In genomic region chr10:101063548-101064414, GRCh38 we compare ENCODE assay signal across 11 cellular contexts. TPM values are rescaled to one million over a fixed set of nuclear protein-coding genes. Genes with fewer than 3 reads are reported as not detected.
DNase-seq lines count a peak whose midpoint lies in the region; ATAC-seq and TF ChIP-seq lines count a peak whose summit lies in the region.
"Had no signal": no experiment of that assay in that cellular context is flagged by ENCODE, and none has a peak within 500 bp of the region (broad histone marks: within the 10 kb centered on the region; RNA-seq: fewer than 3 reads in every experiment).

No MANE protein-coding gene starts in this region.

- H3K36me3 ChIP-seq in A673 (ENCODE audit: insufficient read depth, low read length, poor library complexity, severe bottlenecking) (no peaks in the 10 kb centered on the region), SJCRH30 (no peaks in the 10 kb centered on the region), mesenchymal stem cell (ENCODE audit: control insufficient read depth in 1 of 2, insufficient read depth in 2 of 2, low read depth in 1 of 2, low read length in 2 of 2) (no peaks in the 10 kb centered on the region), thyroid gland (no peaks in the 10 kb centered on the region)

- peak overlapping the region; percentile 33 to 50 for H2BK12ac ChIP-seq in mesenchymal stem cell (ENCODE audit: low read length in 2 of 2)

- H3K79me1 ChIP-seq in mesenchymal stem cell (replicated peaks; ENCODE audit: low read length, poor library complexity, severe bottlenecking) = peaks cover 6% of the 10 kb centered on the region

- no peak overlapping the region for H2AK5ac ChIP-seq in mesenchymal stem cell (ENCODE audit: low read length, severe bottlenecking)

- no peak overlapping the region for H3K4me3 Mint-ChIP-seq in activated CD4-positive, alpha-beta T cell treated with anti-CD3 and anti-CD28 coated beads, Interleukin-2, amount 10 ng/mL, durations not matched to agents 7 days and 5 days

- no peak overlapping the region for H2AFZ ChIP-seq in mesenchymal stem cell (ENCODE audit: low read depth, low read length)

- no peak overlapping the region for H4K91ac ChIP-seq in mesenchymal stem cell (ENCODE audit: low read length)

- H2BK5ac ChIP-seq in mesenchymal stem cell (ENCODE audit: low read depth, low read length, poor library complexity, severe bottlenecking) = no peak overlapping the region

- peak overlapping the region in 1 of 2 experiments; percentile 49 for H3K14ac ChIP-seq in mesenchymal stem cell (ENCODE audit: low read length in 2 of 2)

- H3K4me3 ChIP-seq in A673 (ENCODE audit: low read depth, low read length, poor library complexity, severe bottlenecking) (peak overlapping the region; percentile 73), SJCRH30 (peak overlapping the region; percentile 95), mesenchymal stem cell (ENCODE audit: insufficient read depth in 1 of 2, low read depth in 1 of 2, low read length in 2 of 2) (peak overlapping the region in 1 of 2 experiments; percentile 90), thyroid gland (replicated peaks in 1 of 3) (no peak overlapping the region)

- no peaks in the 10 kb centered on the region for H3K9me3 Mint-ChIP-seq in activated CD4-positive, alpha-beta T cell treated with anti-CD3 and anti-CD28 coated beads, Interleukin-2, amount 10 ng/mL, durations not matched to agents 7 days and 5 days
- H3K9me3 Mint-ChIP-seq: activated naive CD8-positive, alpha-beta T cell treated with anti-CD3 and anti-CD28 coated beads, Interleukin-2, amount 10 ng/mL, durations not matched to agents 7 days and 5 days had no signal

- TF ChIP-seq POLR2A in thyroid gland (IDR thresholded peaks at IDR 0.05) = no peak

- no peak overlapping the region for H2BK120ac ChIP-seq in mesenchymal stem cell (ENCODE audit: low read depth, low read length)

- H3K27me3 Mint-ChIP-seq in activated CD4-positive, alpha-beta T cell treated with anti-CD3 and anti-CD28 coated beads, Interleukin-2, amount 10 ng/mL, durations not matched to agents 7 days and 5 days = peaks cover 49% of the 10 kb centered on the region

- H2BK15ac ChIP-seq in mesenchymal stem cell (ENCODE audit: low read depth, poor library complexity, severe bottlenecking) = no peak overlapping the region

- peaks cover 63% of the 10 kb centered on the region for H3K4me1 ChIP-seq in A673 (ENCODE audit: insufficient read depth, low read length, poor library complexity, severe bottlenecking)
- H3K4me1 ChIP-seq in SJCRH30 = peaks cover 19% of the 10 kb centered on the region
- peaks cover 41% of the 10 kb centered on the region for H3K4me1 ChIP-seq in mesenchymal stem cell (ENCODE audit: control insufficient read depth, insufficient read depth, low read depth, low read length)
- peaks cover 41 to 54% of the 10 kb centered on the region in 2 donors for H3K4me1 ChIP-seq in thyroid gland

- intact Hi-C loops in A673 (cut with micrococcal nuclease; ENCODE audit: unreplicated experiment) = loop anchor here (5.0 kb wide), 1 partner anchor 66 kb away; the partner anchor contains the start of gene LZTS2
- intact Hi-C loops in thyroid gland (cut with DNase I) = no loop called here

- H3K18ac ChIP-seq in mesenchymal stem cell (ENCODE audit: low read depth in 1 of 2, low read length in 2 of 2) = peak overlapping the region in 1 of 2 experiments; percentile 91

- no TSS peak for BruUV-seq in A673 (replicated peaks; lab: Mats Ljungman, UMichigan)

- peak; percentile 93 for DNase-seq in A673 (ENCODE audit: low spot score)
- peak; percentile 77 for DNase-seq in GDM1 (lab: John Stamatoyannopoulos, UW)
- DNase-seq in SJCRH30 = peak; percentile 31 to 47
- no peak for DNase-seq in mesenchymal stem cell
- DNase-seq in activated CD4-positive, alpha-beta T cell treated with anti-CD3 and anti-CD28 coated beads, Interleukin-2, amount 10 ng/mL, durations not matched to agents 7 days and 5 days = no peak
- DNase-seq in kidney glomerular epithelial cell (lab: John Stamatoyannopoulos, UW) = no peak
- DNase-seq in thyroid gland = no peak
- DNase-seq: activated CD4-positive, alpha-beta T cell treated with anti-CD3 and anti-CD28 coated beads for 4 hours; activated naive CD8-positive, alpha-beta T cell treated with anti-CD3 and anti-CD28 coated beads, Interleukin-2, amount 10 ng/mL, durations not matched to agents 7 days and 5 days; effector CD8-positive, alpha-beta T cell had no signal

- H3K27ac Mint-ChIP-seq in activated CD4-positive, alpha-beta T cell treated with anti-CD3 and anti-CD28 coated beads, Interleukin-2, amount 10 ng/mL, durations not matched to agents 7 days and 5 days = no peak overlapping the region
- H3K27ac Mint-ChIP-seq: activated naive CD8-positive, alpha-beta T cell treated with anti-CD3 and anti-CD28 coated beads, Interleukin-2, amount 10 ng/mL, durations not matched to agents 7 days and 5 days had no signal

- POLR2A ChIA-PET in A673 (lab: Charles Lee; ENCODE audit: low non-redundant PET) = interaction anchor here (0.9 kb wide), 1 partner anchor 12 kb away, joined by 5 read pairs; no protein-coding TSS in a partner anchor
- POLR2A ChIA-PET in activated CD4-positive, alpha-beta T cell treated with anti-CD3 and anti-CD28 coated beads, Interleukin-2, amount 10 ng/mL, durations not matched to agents 7 days and 5 days (lab: Charles Lee) = no interaction called here

- no peaks in the 10 kb centered on the region for H3K27me3 ChIP-seq in A673 (replicated peaks; ENCODE audit: insufficient read depth, low read depth, low read length, poor library complexity)
- H3K27me3 ChIP-seq in SJCRH30 = no peaks in the 10 kb centered on the region
- H3K27me3 ChIP-seq in mesenchymal stem cell (ENCODE audit: control insufficient read depth in 1 of 2, insufficient read depth in 1 of 2, low read length in 2 of 2) = peaks cover 0 to 16% of the 10 kb centered on the region in 2 experiments
- H3K27me3 ChIP-seq in thyroid gland = no peaks in the 10 kb centered on the region

- CTCF ChIA-PET in A673 (lab: Charles Lee) = interaction anchor here (1.0 to 3.0 kb wide), 2 partner anchors 13 to 22 kb away, joined by 3 to 16 read pairs; no protein-coding TSS in a partner anchor
- CTCF ChIA-PET in activated CD4-positive, alpha-beta T cell treated with anti-CD3 and anti-CD28 coated beads, Interleukin-2, amount 10 ng/mL, durations not matched to agents 7 days and 5 days (lab: Charles Lee) = interaction anchor here (0.9 to 4.6 kb wide), 7 partner anchors 13 to 403 kb away, joined by 3 to 34 read pairs (median 4); no protein-coding TSS in a partner anchor

- H3K23ac ChIP-seq in mesenchymal stem cell (ENCODE audit: low read length in 2 of 2) = no peak overlapping the region

- peak overlapping the region; percentile 59 for H4K8ac ChIP-seq in mesenchymal stem cell (ENCODE audit: low read length)

- peaks cover 54% of the 10 kb centered on the region for H3K4me1 Mint-ChIP-seq in activated CD4-positive, alpha-beta T cell treated with anti-CD3 and anti-CD28 coated beads, Interleukin-2, amount 10 ng/mL, durations not matched to agents 7 days and 5 days

- no peaks in the 10 kb centered on the region for H3K9me3 ChIP-seq in A673 (ENCODE audit: low read depth, low read length, poor library complexity, severe bottlenecking)
- no peaks in the 10 kb centered on the region for H3K9me3 ChIP-seq in SJCRH30 (replicated peaks)
- no peaks in the 10 kb centered on the region for H3K9me3 ChIP-seq in mesenchymal stem cell (ENCODE audit: control insufficient read depth, low read length)
- H3K9me3 ChIP-seq in thyroid gland = no peaks in the 10 kb centered on the region

- peaks cover 5% of the 10 kb centered on the region for H3K36me3 Mint-ChIP-seq in activated CD4-positive, alpha-beta T cell treated with anti-CD3 and anti-CD28 coated beads, Interleukin-2, amount 10 ng/mL, durations not matched to agents 7 days and 5 days (ENCODE audit: low read depth)
- H3K36me3 Mint-ChIP-seq: activated naive CD8-positive, alpha-beta T cell treated with anti-CD3 and anti-CD28 coated beads, Interleukin-2, amount 10 ng/mL, durations not matched to agents 7 days and 5 days had no signal

- H3K4ac ChIP-seq in mesenchymal stem cell (ENCODE audit: low read depth in 1 of 2, low read length in 2 of 2) = no peak overlapping the region

- H3K27ac ChIP-seq in A673 (ENCODE audit: low read depth, low read length, poor library complexity, severe bottlenecking) (peak overlapping the region; percentile 98), SJCRH30 (peak overlapping the region; percentile 99; the same call in 1 of the 2 replicates), mesenchymal stem cell (ENCODE audit: low read length, poor library complexity, severe bottlenecking) (no peak overlapping the region), thyroid gland (no peak overlapping the region)

- ATAC-seq in HG03439 (IDR thresholded peaks at IDR 0.05; ENCODE audit: unreplicated experiment) = no peak

- TF ChIP-seq CTCF in A673 (conservative IDR thresholded peaks at IDR 0.05; ENCODE audit: low read depth, low read length) = no peak
- TF ChIP-seq CTCF in thyroid gland (IDR thresholded peaks at IDR 0.05) = no peak

- H3K9ac ChIP-seq in mesenchymal stem cell (ENCODE audit: low read length) = peak overlapping the region; percentile 97

- H3K4me2 ChIP-seq in mesenchymal stem cell (ENCODE audit: low read length, poor library complexity, severe bottlenecking) = peak overlapping the region; percentile 11

- 35% methylated on average over 15 of the region's 15 CpGs for WGBS in mesenchymal stem cell
- WGBS in thyroid gland, 2 donors = 55 to 62% methylated on average over 14 of the region's 15 CpGs

RNA-seq across cellular contexts. Expression of gene KAZALD1, which starts 2.0 kb away (rescaled TPM):
- total RNA-seq in A673 (2021) = 12.5 and 19.2 TPM in 2 replicates
- total RNA-seq in SJCRH30 (2014; rRNA removed; shearing (Covaris generic)) = 55.7 and 58.1 TPM in 2 replicates
- 4.4 TPM for polyA plus RNA-seq in mesenchymal stem cell (2013, experiment 1 of 2)
- polyA plus RNA-seq in mesenchymal stem cell (2013, experiment 2 of 2) = 3.9 TPM
- total RNA-seq in activated CD4-positive, alpha-beta T cell treated with anti-CD3 and anti-CD28 coated beads, Interleukin-2, amount 10 ng/mL, durations not matched to agents 7 days and 5 days = under 1 TPM; 0.27 to 0.55 TPM
- total RNA-seq in thyroid gland = 1 to 10 TPM; 3.1 to 9.9 (median 6.3) TPM
- total RNA-seq: activated naive CD8-positive, alpha-beta T cell treated with anti-CD3 and anti-CD28 coated beads, Interleukin-2, amount 10 ng/mL, durations not matched to agents 7 days and 5 days had no signal

RNA-seq across cellular contexts. Expression of gene SFXN3, which starts 32.7 kb away (rescaled TPM):
- total RNA-seq in A673 (2021) (15.5 and 16.9 TPM in 2 replicates), thyroid gland (10 to 100 TPM; 35.8 to 56.8 (median 43.3) TPM)
- 14.3 and 15.3 TPM in 2 replicates for total RNA-seq in SJCRH30 (2014; rRNA removed; shearing (Covaris generic))
- 99.8 TPM for polyA plus RNA-seq in mesenchymal stem cell (2013, experiment 1 of 2)
- polyA plus RNA-seq in mesenchymal stem cell (2013, experiment 2 of 2) = 93.2 TPM
- 10 to 100 TPM; 39.5 to 43.5 TPM for total RNA-seq in activated CD4-positive, alpha-beta T cell treated with anti-CD3 and anti-CD28 coated beads, Interleukin-2, amount 10 ng/mL, durations not matched to agents 7 days and 5 days

RNA-seq across cellular contexts. Expression of gene PDZD7, which starts 32.9 kb away (rescaled TPM):
- total RNA-seq in A673 (2021) (0.26 and 0.30 TPM in 2 replicates), thyroid gland (1 to 10 TPM in 1 of 4 donors, under 1 TPM in 3; 0.24 to 1.1 (median 0.69) TPM)
- 0.25 and 0.89 TPM in 2 replicates for total RNA-seq in SJCRH30 (2014; rRNA removed; shearing (Covaris generic))
- polyA plus RNA-seq in mesenchymal stem cell (2013, experiment 1 of 2) = 1.3 TPM
- 1.0 TPM for polyA plus RNA-seq in mesenchymal stem cell (2013, experiment 2 of 2)
- under 1 TPM; 0.65 to 0.74 TPM for total RNA-seq in activated CD4-positive, alpha-beta T cell treated with anti-CD3 and anti-CD28 coated beads, Interleukin-2, amount 10 ng/mL, durations not matched to agents 7 days and 5 days

Comparison
In these comparisons a context has a peak if more than half of its experiments do, and no peak if none do; other contexts are left out.
1. DNase-seq: peak in A673 (single experiment), GDM1 (single experiment) and SJCRH30 (2 of 2); none in mesenchymal stem cell (single experiment), activated CD4-positive, alpha-beta T cell treated with anti-CD3 and anti-CD28 coated beads, Interleukin-2, amount 10 ng/mL, durations not matched to agents 7 days and 5 days (single experiment), kidney glomerular epithelial cell (single experiment) and thyroid gland (0 of 2).
2. H3K27ac ChIP-seq: peak in A673 (single experiment) and SJCRH30 (single experiment); none in mesenchymal stem cell (single experiment) and thyroid gland (0 of 3).
3. H3K4me3 ChIP-seq: peak in A673 (single experiment) and SJCRH30 (single experiment); none in thyroid gland (0 of 3).